ENCODE assay signal across 37 cellular contexts in the genomic region with DNA sequence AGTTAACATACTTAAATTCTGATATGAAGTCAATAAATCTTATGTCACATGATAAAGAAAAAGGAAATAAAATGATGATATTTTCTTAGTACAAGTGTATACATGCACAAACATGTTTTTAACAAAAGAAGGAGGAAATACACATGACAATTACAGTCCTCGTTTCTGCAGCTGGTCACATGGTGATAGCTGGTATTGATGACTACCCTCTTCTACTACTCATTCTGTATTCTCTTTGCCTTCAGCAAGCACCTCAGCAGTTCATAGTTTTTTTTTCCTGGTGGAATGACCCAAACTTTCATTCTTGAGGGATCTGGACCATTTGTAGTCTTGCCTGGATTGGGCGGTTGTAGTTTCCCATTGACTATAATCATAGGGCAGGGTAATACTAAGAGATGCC.
"Had no signal": no experiment of that assay in that cellular context is flagged by ENCODE, and none has a peak within 500 bp of the region (broad histone marks: within the 10 kb centered on the region; RNA-seq: fewer than 3 reads in every experiment).

No MANE protein-coding gene starts in this region.

- H3K27ac ChIP-seq: adrenal gland, body of pancreas, brain microvascular endothelial cell, breast epithelium, cardiac muscle cell, VCaP had no signal

- H3K9me3 Mint-ChIP-seq: activated B cell treated with CpG ODN at 0.5 μM for 24 hours; activated CD4-positive, alpha-beta memory T cell treated with anti-CD3 and anti-CD28 coated beads for 36 hours; activated CD4-positive, alpha-beta T cell treated with anti-CD3 and anti-CD28 coated beads, Interleukin-2, amount 10 ng/mL, durations not matched to agents 24 days and 14 days; activated CD8-positive, alpha-beta T cell treated with anti-CD3 and anti-CD28 coated beads for 36 hours; activated naive CD4-positive, alpha-beta T cell treated with anti-CD3 and anti-CD28 coated beads for 36 hours; activated naive CD4-positive, alpha-beta T cell treated with anti-CD3 and anti-CD28 coated beads, Interleukin-2, amount 50 U/mL, for 72 hours; activated naive CD8-positive, alpha-beta T cell treated with anti-CD3 and anti-CD28 coated beads for 36 hours; activated T-cell treated with anti-CD3 and anti-CD28 coated beads, Interleukin-2, amount 50 U/mL, for 4 hours; activated T-cell treated with anti-CD3 and anti-CD28 coated beads, Interleukin-2, amount 50 U/mL, for 72 hours; activated T-helper 1 cell treated with anti-CD3 and anti-CD28 coated beads, Interleukin-12 subunit alpha, Interleukin-12 subunit beta, Interleukin-2, Interleukin-4 antibody, amounts not matched to agents 30 ng/mL and 10 ng/mL and 1 ng/mL, durations not matched to agents 14 hours and 24 hours and 36 hours; activated T-helper 17 cell treated with anti-CD3 and anti-CD28 coated beads, Interleukin-2, amount 50 U/mL, for 72 hours; central memory CD8-positive, alpha-beta T cell; T-cell; T-helper 2 cell treated with Interferon-gamma antibody and Interleukin-4, amounts not matched to agents 5 μg/mL and 100 μg/mL, for 36 hours had no signal

- DNase-seq: activated B cell treated with CpG ODN at 0.5 μM for 24 hours; activated CD4-positive, alpha-beta memory T cell treated with anti-CD3 and anti-CD28 coated beads for 36 hours; activated CD4-positive, alpha-beta T cell treated with anti-CD3 and anti-CD28 coated beads for 4 hours; activated CD4-positive, alpha-beta T cell treated with anti-CD3 and anti-CD28 coated beads, Interleukin-2, amount 10 ng/mL, durations not matched to agents 24 days and 14 days; activated CD4-positive, alpha-beta T cell treated with anti-CD3 and anti-CD28 coated beads, Interleukin-2, amount 50 U/mL, for 1 hour; activated CD4-positive, alpha-beta T cell treated with anti-CD3 and anti-CD28 coated beads, Interleukin-2, amount 50 U/mL, for 4 hours; activated CD4-positive, CD25-positive, alpha-beta regulatory T cell treated with anti-CD3 and anti-CD28 coated beads, Interleukin-2, amount 50 U/mL, for 72 hours; activated CD8-positive, alpha-beta memory T cell treated with anti-CD3 and anti-CD28 coated beads, Interleukin-2, amount 50 U/mL, for 4 hours; activated CD8-positive, alpha-beta T cell treated with anti-CD3 and anti-CD28 coated beads for 36 hours; activated effector memory CD4-positive, alpha-beta T cell treated with anti-CD3 and anti-CD28 coated beads, Interleukin-2, amount 50 U/mL, for 16 hours; activated gamma-delta T cell treated with Interleukin-2 at 50 U/mL for 16 hours; activated naive CD4-positive, alpha-beta T cell; activated naive CD4-positive, alpha-beta T cell treated with anti-CD3 and anti-CD28 coated beads for 36 hours; activated naive CD4-positive, alpha-beta T cell treated with anti-CD3 and anti-CD28 coated beads, Interleukin-2, amount 50 U/mL, for 16 hours; activated naive CD8-positive, alpha-beta T cell treated with anti-CD3 and anti-CD28 coated beads for 36 hours; activated T-cell treated with anti-CD3 and anti-CD28 coated beads for 4 hours; activated T-cell treated with anti-CD3 and anti-CD28 coated beads, Interleukin-2, amount 50 U/mL, for 1 hour; activated T-cell treated with anti-CD3 and anti-CD28 coated beads, Interleukin-2, amount 50 U/mL, for 4 hours; activated T-cell treated with anti-CD3 and anti-CD28 coated beads, Interleukin-2, amount 50 U/mL, for 72 hours; adrenal gland; amniotic stem cell; aorta; body of pancreas; brain microvascular endothelial cell; caudate nucleus; cerebellar nuclear complex; T-cell; T-helper 17 cell; T-helper 9 cell had no signal

- H3K36me3 Mint-ChIP-seq: activated CD4-positive, alpha-beta memory T cell treated with anti-CD3 and anti-CD28 coated beads for 36 hours; activated naive CD8-positive, alpha-beta T cell treated with anti-CD3 and anti-CD28 coated beads for 36 hours; T-cell had no signal

- H3K4me3 ChIP-seq: adrenal gland, body of pancreas, breast epithelium, cardiac muscle cell had no signal

- H3K4me1 ChIP-seq: adrenal gland, body of pancreas, breast epithelium had no signal

- H3K4me3 Mint-ChIP-seq: activated B cell treated with CpG ODN at 0.5 μM for 24 hours; activated CD4-positive, alpha-beta memory T cell treated with anti-CD3 and anti-CD28 coated beads for 36 hours; activated CD4-positive, alpha-beta T cell treated with anti-CD3 and anti-CD28 coated beads, Interleukin-2, amount 10 ng/mL, durations not matched to agents 24 days and 14 days; activated CD8-positive, alpha-beta T cell treated with anti-CD3 and anti-CD28 coated beads for 36 hours; activated naive CD4-positive, alpha-beta T cell treated with anti-CD3 and anti-CD28 coated beads for 36 hours; activated naive CD8-positive, alpha-beta T cell treated with anti-CD3 and anti-CD28 coated beads for 36 hours; activated T-cell treated with anti-CD3 and anti-CD28 coated beads, Interleukin-2, amount 50 U/mL, for 4 hours; activated T-cell treated with anti-CD3 and anti-CD28 coated beads, Interleukin-2, amount 50 U/mL, for 72 hours; activated T-helper 1 cell treated with anti-CD3 and anti-CD28 coated beads, Interleukin-12 subunit alpha, Interleukin-12 subunit beta, Interleukin-2, Interleukin-4 antibody, amounts not matched to agents 30 ng/mL and 10 ng/mL and 1 ng/mL, durations not matched to agents 14 hours and 24 hours and 36 hours; activated T-helper 17 cell treated with anti-CD3 and anti-CD28 coated beads, Interleukin-2, amount 50 U/mL, for 72 hours; central memory CD8-positive, alpha-beta T cell; T-cell; T-helper 17 cell; T-helper 2 cell treated with Interferon-gamma antibody and Interleukin-4, amounts not matched to agents 5 μg/mL and 100 μg/mL, for 36 hours had no signal

- H3K9me3 ChIP-seq: adrenal gland, body of pancreas, breast epithelium had no signal

- ATAC-seq: activated CD8-positive, alpha-beta T cell treated with anti-CD3 and anti-CD28 coated beads for 36 hours; activated naive CD4-positive, alpha-beta T cell treated with anti-CD3 and anti-CD28 coated beads, Interleukin-2, amount 50 U/mL, for 72 hours; activated T-cell treated with anti-CD3 and anti-CD28 coated beads, Interleukin-2, amount 50 U/mL, for 4 hours; activated T-cell treated with anti-CD3 and anti-CD28 coated beads, Interleukin-2, amount 50 U/mL, for 72 hours; activated T-helper 17 cell treated with anti-CD3 and anti-CD28 coated beads, Interleukin-2, amount 50 U/mL, for 72 hours; body of pancreas; T-cell; T-helper 17 cell had no signal

- H3K36me3 ChIP-seq: adrenal gland, brain microvascular endothelial cell, breast epithelium, cardiac muscle cell had no signal

- H3K27me3 ChIP-seq: body of pancreas, brain microvascular endothelial cell had no signal

- H3K27ac Mint-ChIP-seq: activated B cell treated with CpG ODN at 0.5 μM for 24 hours; activated CD4-positive, alpha-beta memory T cell treated with anti-CD3 and anti-CD28 coated beads for 36 hours; activated CD4-positive, alpha-beta T cell treated with anti-CD3 and anti-CD28 coated beads, Interleukin-2, amount 10 ng/mL, durations not matched to agents 24 days and 14 days; activated CD8-positive, alpha-beta T cell treated with anti-CD3 and anti-CD28 coated beads for 36 hours; activated naive CD4-positive, alpha-beta T cell treated with anti-CD3 and anti-CD28 coated beads for 36 hours; activated naive CD4-positive, alpha-beta T cell treated with anti-CD3 and anti-CD28 coated beads, Interleukin-2, amount 50 U/mL, for 72 hours; activated naive CD8-positive, alpha-beta T cell treated with anti-CD3 and anti-CD28 coated beads for 36 hours; activated T-cell treated with anti-CD3 and anti-CD28 coated beads, Interleukin-2, amount 50 U/mL, for 72 hours; activated T-helper 1 cell treated with anti-CD3 and anti-CD28 coated beads, Interleukin-12 subunit alpha, Interleukin-12 subunit beta, Interleukin-2, Interleukin-4 antibody, amounts not matched to agents 30 ng/mL and 10 ng/mL and 1 ng/mL, durations not matched to agents 14 hours and 24 hours and 36 hours; activated T-helper 17 cell treated with anti-CD3 and anti-CD28 coated beads, Interleukin-2, amount 50 U/mL, for 72 hours; T-cell; T-helper 17 cell; T-helper 2 cell treated with Interferon-gamma antibody and Interleukin-4, amounts not matched to agents 5 μg/mL and 100 μg/mL, for 36 hours had no signal
